Comparison of ENCODE assay signal across 17 cellular contexts in the genomic region with DNA sequence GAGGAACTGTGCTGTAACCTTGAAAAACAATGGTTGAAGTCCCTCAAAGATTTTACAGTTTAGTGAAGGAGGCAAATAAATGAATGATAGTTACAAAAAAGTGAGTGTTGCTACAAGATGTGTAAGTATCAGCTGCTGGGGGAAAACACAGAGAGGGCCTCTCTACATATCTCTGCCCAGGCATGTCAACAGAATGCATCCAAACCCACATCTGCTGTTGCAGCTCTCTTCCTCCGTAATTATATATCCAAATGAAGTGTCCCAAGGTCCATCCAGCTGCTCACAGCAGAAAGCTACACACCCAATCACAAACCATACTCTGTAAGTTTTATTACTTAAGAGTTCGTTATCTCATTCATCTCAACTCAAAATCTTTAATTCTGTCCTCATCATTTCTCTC.
DNase-seq lines count a peak whose midpoint lies in the region; TF ChIP-seq lines count a peak whose summit lies in the region.
"Had no signal": no experiment of that assay in that cellular context is flagged by ENCODE, and none has a peak within 500 bp of the region (broad histone marks: within the 10 kb centered on the region; RNA-seq: fewer than 3 reads in every experiment).

No MANE protein-coding gene starts in this region.

- H3K4me3 ChIP-seq in smooth muscle cell: no peak overlapping the region
- no peak overlapping the region for H3K4me3 ChIP-seq in mesenchymal stem cell (ENCODE audit: insufficient read depth in 1 of 2, low read depth in 1 of 2, low read length in 2 of 2)
- H3K4me3 ChIP-seq: A549 had no signal

- H3K4me2 ChIP-seq in smooth muscle cell: no peak overlapping the region
- no peak overlapping the region for H3K4me2 ChIP-seq in mesenchymal stem cell (ENCODE audit: low read length, poor library complexity, severe bottlenecking)
- H3K4me2 ChIP-seq: A549 had no signal

- H3F3A ChIP-seq in smooth muscle cell (ENCODE audit: low read depth): no peaks in the 10 kb centered on the region

- H3K79me2 ChIP-seq in smooth muscle cell (ENCODE audit: low read depth): no peaks in the 10 kb centered on the region

- no peak overlapping the region for H3K18ac ChIP-seq in mesenchymal stem cell (ENCODE audit: low read depth in 1 of 2, low read length in 2 of 2)

- no peaks in the 10 kb centered on the region for H3K36me3 ChIP-seq in smooth muscle cell (ENCODE audit: low read depth)
- H3K36me3 ChIP-seq in mesenchymal stem cell (ENCODE audit: control insufficient read depth in 1 of 2, insufficient read depth in 2 of 2, low read depth in 1 of 2, low read length in 2 of 2): no peaks in the 10 kb centered on the region

- H4K91ac ChIP-seq in mesenchymal stem cell (ENCODE audit: low read length): no peak overlapping the region

- H2BK120ac ChIP-seq in mesenchymal stem cell (ENCODE audit: low read depth, low read length): no peak overlapping the region

- H2BK5ac ChIP-seq in mesenchymal stem cell (ENCODE audit: low read depth, low read length, poor library complexity, severe bottlenecking): no peak overlapping the region

- no peak overlapping the region for H2AK5ac ChIP-seq in mesenchymal stem cell (ENCODE audit: low read length, severe bottlenecking)

- DNase-seq in NCI-H1105 treated with DMSO at 0.1 percent for 48 hours (lab: John Stamatoyannopoulos, UW): peak; percentile 29
- no peak for DNase-seq in NCI-H1105 (lab: John Stamatoyannopoulos, UW)
- DNase-seq in amniotic epithelial cell (ENCODE audit: low read depth): peak; percentile 5
- peak; percentile 8 for DNase-seq in fibroblast of peridontal ligament (ENCODE audit: extremely low read depth)
- no peak for DNase-seq in smooth muscle cell (lab: John Stamatoyannopoulos, UW; ENCODE audit: unreplicated experiment)
- no peak for DNase-seq in mesenchymal stem cell
- DNase-seq in SIG-M5 (lab: John Stamatoyannopoulos, UW): no peak
- DNase-seq: AML-193; Caco-2; CD4-positive, alpha-beta T cell; DMS153; DMS79; GDM1; H9 had no signal

- no peak overlapping the region for H3K14ac ChIP-seq in mesenchymal stem cell (ENCODE audit: low read length in 2 of 2)

- no peak overlapping the region for H3K23ac ChIP-seq in mesenchymal stem cell (ENCODE audit: low read length in 2 of 2)

- H3K4me1 ChIP-seq in smooth muscle cell (ENCODE audit: low read depth) (no peaks in the 10 kb centered on the region), mesenchymal stem cell (ENCODE audit: control insufficient read depth, insufficient read depth, low read depth, low read length) (no peaks in the 10 kb centered on the region)
- H3K4me1 ChIP-seq: A549, Caco-2 had no signal

- H3K79me1 ChIP-seq in mesenchymal stem cell (replicated peaks; ENCODE audit: low read length, poor library complexity, severe bottlenecking): no peaks in the 10 kb centered on the region

- TF ChIP-seq CTCF in smooth muscle cell (IDR thresholded peaks at IDR 0.05; ENCODE audit: borderline replicate concordance, insufficient read depth, poor library complexity, severe bottlenecking): no peak

- H2BK12ac ChIP-seq in mesenchymal stem cell (ENCODE audit: low read length in 2 of 2): no peak overlapping the region

- H2BK15ac ChIP-seq in mesenchymal stem cell (ENCODE audit: low read depth, poor library complexity, severe bottlenecking): no peak overlapping the region

- H4K8ac ChIP-seq in mesenchymal stem cell (ENCODE audit: low read length): no peak overlapping the region

- H4K20me1 ChIP-seq in smooth muscle cell (ENCODE audit: low read depth): no peaks in the 10 kb centered on the region

- H2AFZ ChIP-seq in smooth muscle cell (ENCODE audit: low read depth): peak overlapping the region; percentile 30
- H2AFZ ChIP-seq in mesenchymal stem cell (ENCODE audit: low read depth, low read length): no peak overlapping the region

- H3K9me3 ChIP-seq in smooth muscle cell (replicated peaks; ENCODE audit: low read depth) (no peaks in the 10 kb centered on the region), mesenchymal stem cell (ENCODE audit: control insufficient read depth, low read length) (no peaks in the 10 kb centered on the region)
- H3K9me3 ChIP-seq: A549, Caco-2 had no signal

- H3K27me3 ChIP-seq in smooth muscle cell (ENCODE audit: low read depth): no peaks in the 10 kb centered on the region
- H3K27me3 ChIP-seq in mesenchymal stem cell (ENCODE audit: control insufficient read depth in 1 of 2, insufficient read depth in 1 of 2, low read length in 2 of 2): no peaks in the 10 kb centered on the region

- no peak overlapping the region for H3K9ac ChIP-seq in smooth muscle cell (ENCODE audit: low read depth)
- no peak overlapping the region for H3K9ac ChIP-seq in mesenchymal stem cell (ENCODE audit: low read length)

- H3K27ac ChIP-seq in smooth muscle cell (ENCODE audit: low read depth) (no peak overlapping the region), mesenchymal stem cell (ENCODE audit: low read length, poor library complexity, severe bottlenecking) (no peak overlapping the region)
- H3K27ac ChIP-seq: 22Rv1, A549, C4-2B had no signal

- H3K4ac ChIP-seq in mesenchymal stem cell (ENCODE audit: low read depth in 1 of 2, low read length in 2 of 2): no peak overlapping the region

- 58% methylated on average over 2 of the region's 2 CpGs for WGBS in smooth muscle cell (ENCODE audit: low lambda C conversion rate)
- WGBS in mesenchymal stem cell: 68% methylated on average over 2 of the region's 2 CpGs

Comparison
In these comparisons a context has a peak if more than half of its experiments do, and no peak if none do; other contexts are left out.
1. DNase-seq: peak in NCI-H1105 treated with DMSO at 0.1 percent for 48 hours (single experiment), amniotic epithelial cell (single experiment) and fibroblast of peridontal ligament (single experiment); none in NCI-H1105 (single experiment), smooth muscle cell (single experiment), mesenchymal stem cell (single experiment) and SIG-M5 (single experiment).